ENCODE assay signal across 31 cellular contexts in genomic region chr13:111999352-111999751, GRCh38.
"Had no signal": no experiment of that assay in that cellular context is flagged by ENCODE, and none has a peak within 500 bp of the region (broad histone marks: within the 10 kb centered on the region; RNA-seq: fewer than 3 reads in every experiment).

No MANE protein-coding gene starts in this region.

- H3K9me3 Mint-ChIP-seq: natural killer cell, nephron, neural progenitor cell, type B pancreatic cell had no signal

- H3K27ac ChIP-seq: neural progenitor cell, ovary, parathyroid adenoma, psoas muscle, skin epidermis, spleen, suprapubic skin, testis, tibial artery, transverse colon, upper lobe of right lung, uterus had no signal

- DNase-seq: natural killer cell; occipital lobe; ovary; posterior cingulate gyrus; psoas muscle; right cardiac atrium; spleen; stimulated activated CD4-positive, alpha-beta T cell treated with anti-CD3 and anti-CD28 coated beads, Interleukin-12 subunit alpha, Interleukin-12 subunit beta, amount 100 ng/mL, for 4 hours; stimulated activated CD4-positive, alpha-beta T cell treated with anti-CD3 and anti-CD28 coated beads, Interleukin-1b, Interleukin-23, amount 100 ng/mL, for 48 hours; stimulated activated CD4-positive, alpha-beta T cell treated with anti-CD3 and anti-CD28 coated beads, Interleukin-4, amount 100 ng/mL, for 1 hour; stimulated activated CD4-positive, alpha-beta T cell treated with anti-CD3 and anti-CD28 coated beads, Interleukin-4, amount 100 ng/mL, for 4 hours; stimulated activated CD8-positive, alpha-beta memory T cell treated with anti-CD3 and anti-CD28 coated beads, Interleukin-4, amount 100 ng/mL, for 48 hours; stimulated activated naive CD4-positive, alpha-beta T cell; stimulated activated naive CD8-positive, alpha-beta T cell treated with anti-CD3 and anti-CD28 coated beads, Interleukin-15, amount 100 ng/mL, for 72 hours; stimulated activated naive CD8-positive, alpha-beta T cell treated with anti-CD3 and anti-CD28 coated beads, Interleukin-15, Interleukin-2, amounts not matched to agents 100 U/mL and 50 U/mL, for 24 hours; substantia nigra; testis; tibial artery; transverse colon; upper lobe of right lung; uterus had no signal

- H3K4me1 Mint-ChIP-seq: natural killer cell; nephron; neural progenitor cell; stimulated activated memory B cell treated with anti-CD40 and anti-IgM and Interleukin-4, amounts not matched to agents 10 μg/mL and 1 μg/mL and 100 μg/mL, for 72 hours; stimulated activated naive CD8-positive, alpha-beta T cell treated with anti-CD3 and anti-CD28 coated beads, Interleukin-15, amount 100 ng/mL, for 72 hours had no signal

- H3K79me2 ChIP-seq: parathyroid adenoma had no signal

- H3K27me3 ChIP-seq: ovary, testis, transverse colon, upper lobe of right lung, uterus had no signal

- H3K9me3 ChIP-seq: ovary, psoas muscle, spleen, suprapubic skin, testis, tibial artery, transverse colon, upper lobe of right lung, uterus had no signal

- H3K9ac ChIP-seq: neural progenitor cell, parathyroid adenoma had no signal

- H3K27ac Mint-ChIP-seq: natural killer cell; nephron; neural progenitor cell; progenitor cell of endocrine pancreas; stimulated activated memory B cell treated with anti-CD40 and anti-IgM and Interleukin-4, amounts not matched to agents 10 μg/mL and 1 μg/mL and 100 μg/mL, for 72 hours; stimulated activated naive CD8-positive, alpha-beta T cell treated with anti-CD3 and anti-CD28 coated beads, Interleukin-15, amount 100 ng/mL, for 72 hours; type B pancreatic cell had no signal

- H3K4me2 ChIP-seq: neural progenitor cell, smooth muscle cell had no signal

- H3K4me3 ChIP-seq: neural progenitor cell, ovary, psoas muscle, skin epidermis, smooth muscle cell, spleen, suprapubic skin, testis, tibial artery, transverse colon, upper lobe of right lung, uterus had no signal

- H2AFZ ChIP-seq: neural progenitor cell, parathyroid adenoma had no signal

- H3K36me3 Mint-ChIP-seq: natural killer cell; neural progenitor cell; stimulated activated memory B cell treated with anti-CD40 and anti-IgM and Interleukin-4, amounts not matched to agents 10 μg/mL and 1 μg/mL and 100 μg/mL, for 72 hours; type B pancreatic cell had no signal

- H3K4me1 ChIP-seq: neural progenitor cell, parathyroid adenoma, psoas muscle, spleen, suprapubic skin, testis, tibial artery, transverse colon, upper lobe of right lung, uterus had no signal

- H3K4me3 Mint-ChIP-seq: natural killer cell; nephron; neural progenitor cell; stimulated activated memory B cell treated with anti-CD40 and anti-IgM and Interleukin-4, amounts not matched to agents 10 μg/mL and 1 μg/mL and 100 μg/mL, for 72 hours; stimulated activated naive CD8-positive, alpha-beta T cell treated with anti-CD3 and anti-CD28 coated beads, Interleukin-15, amount 100 ng/mL, for 72 hours; type B pancreatic cell had no signal

- ATAC-seq: natural killer cell; psoas muscle; right cardiac atrium; sciatic nerve; stimulated activated memory B cell treated with anti-CD40 and anti-IgM and Interleukin-4, amounts not matched to agents 10 μg/mL and 1 μg/mL and 100 μg/mL, for 72 hours; stimulated activated naive CD8-positive, alpha-beta T cell treated with anti-CD3 and anti-CD28 coated beads, Interleukin-15, amount 100 ng/mL, for 72 hours; stimulated activated naive CD8-positive, alpha-beta T cell treated with anti-CD3 and anti-CD28 coated beads, Interleukin-15, Interleukin-2, amounts not matched to agents 100 U/mL and 50 U/mL, for 24 hours; upper lobe of right lung had no signal

- H3K36me3 ChIP-seq: neural progenitor cell, ovary, spleen, suprapubic skin, tibial artery, transverse colon, upper lobe of right lung, uterus had no signal
